ENCODE assay signal across 17 cellular contexts in the genomic region with DNA sequence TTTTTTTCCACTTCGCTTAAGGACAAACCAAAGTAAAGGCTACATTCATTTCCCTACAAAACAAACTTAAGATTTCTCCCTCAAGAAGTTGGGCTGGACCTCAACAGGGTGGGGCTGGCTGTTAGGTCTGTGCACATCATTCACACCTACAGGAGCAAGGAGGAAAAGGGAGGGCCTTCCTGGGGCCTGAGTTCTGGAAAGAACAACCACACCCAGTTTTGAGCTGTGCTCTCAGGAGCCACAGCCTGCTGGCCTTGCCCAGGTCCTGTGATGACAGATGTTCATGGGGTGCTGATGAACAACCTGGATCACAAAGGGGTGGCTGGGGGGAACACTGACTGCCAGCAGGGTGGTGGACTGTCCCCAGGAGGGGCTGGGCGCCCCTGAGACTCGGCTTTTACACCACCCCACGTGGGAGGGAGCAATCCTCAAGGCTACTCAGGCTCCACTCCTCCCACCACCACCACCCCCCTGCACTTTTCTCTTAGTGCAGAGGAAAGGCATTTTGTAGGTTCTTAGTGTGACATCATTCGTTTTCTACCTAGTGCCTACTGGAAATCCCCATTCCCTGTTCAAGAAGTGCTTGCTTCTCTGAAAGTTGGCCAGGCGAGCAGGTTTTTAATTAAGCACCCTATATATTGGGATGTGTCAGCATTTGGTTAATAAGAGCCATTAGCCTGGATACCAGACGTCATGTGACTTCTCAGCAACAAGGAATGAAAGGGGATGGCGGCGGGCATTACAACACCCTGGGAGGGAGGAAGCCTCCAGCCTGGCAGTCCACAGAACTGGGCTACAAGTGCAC. TPM values are rescaled to one million over a fixed set of nuclear protein-coding genes. Genes with fewer than 3 reads are reported as not detected.
A peak's percentile ranks its signal among the peaks of the same experiment; 100 is the strongest.
DNase-seq lines count a peak whose midpoint lies in the region; ATAC-seq and TF ChIP-seq lines count a peak whose summit lies in the region.
"Had no signal": no experiment of that assay in that cellular context is flagged by ENCODE, and none has a peak within 500 bp of the region (broad histone marks: within the 10 kb centered on the region; RNA-seq: fewer than 3 reads in every experiment).

No MANE protein-coding gene starts in this region.

- TF ChIP-seq CTCF in transverse colon (IDR thresholded peaks at IDR 0.05), result no peak

- peaks cover 0 to 12% (median 6%) of the 10 kb centered on the region in 4 donors for H3K36me3 ChIP-seq in transverse colon

- H3K4me3 ChIP-seq in transverse colon, result no peak overlapping the region

- H3K9me3 ChIP-seq in transverse colon, result no peaks in the 10 kb centered on the region

- 82 to 96% methylated on average over 3 to 9 of the region's 9 CpGs for WGBS in transverse colon (ENCODE audit: low coverage in 1 of 2), 2 donors

- H3K4me1 ChIP-seq in transverse colon, result peaks cover 0 to 8% (median 2%) of the 10 kb centered on the region in 4 donors

- in situ Hi-C loops in transverse colon (cut with MboI; ENCODE audit: low pct_ligation_motif_present in 1 of 4, low pct_unique_long_range_greater_than_20kb in 1 of 4, low sequenced_read_pairs in 3 of 4), result no loop called here

- H3K4me1 Mint-ChIP-seq in activated CD4-positive, alpha-beta memory T cell treated with anti-CD3 and anti-CD28 coated beads, Interleukin-2, amount 10 ng/mL, durations not matched to agents 7 days and 5 days, result peaks cover 45% of the 10 kb centered on the region
- peaks cover 24% of the 10 kb centered on the region for H3K4me1 Mint-ChIP-seq in activated CD4-positive, alpha-beta memory T cell treated with anti-CD3 and anti-CD28 coated beads for 36 hours (ENCODE audit: low read depth)

- no peak for TF ChIP-seq EP300 in transverse colon (IDR thresholded peaks at IDR 0.05; ENCODE audit: low read depth)

- H3K27me3 ChIP-seq in transverse colon, result no peaks in the 10 kb centered on the region

- ATAC-seq in HG02973 (IDR thresholded peaks at IDR 0.05; ENCODE audit: unreplicated experiment), result no peak
- ATAC-seq: left ventricle myocardium superior had no signal

- H3K27ac Mint-ChIP-seq in activated CD4-positive, alpha-beta memory T cell treated with anti-CD3 and anti-CD28 coated beads, Interleukin-2, amount 10 ng/mL, durations not matched to agents 7 days and 5 days, result peak overlapping the region; percentile 62
- no peak overlapping the region for H3K27ac Mint-ChIP-seq in activated CD4-positive, alpha-beta memory T cell treated with anti-CD3 and anti-CD28 coated beads for 36 hours

- H3K27ac ChIP-seq in transverse colon, result peak overlapping the region in 1 of 4 donors; percentile 46

- H3K27me3 Mint-ChIP-seq in activated CD4-positive, alpha-beta memory T cell treated with anti-CD3 and anti-CD28 coated beads, Interleukin-2, amount 10 ng/mL, durations not matched to agents 7 days and 5 days, result no peaks in the 10 kb centered on the region
- no peaks in the 10 kb centered on the region for H3K27me3 Mint-ChIP-seq in activated CD4-positive, alpha-beta memory T cell treated with anti-CD3 and anti-CD28 coated beads for 36 hours
- H3K27me3 Mint-ChIP-seq: CD4-positive, alpha-beta memory T cell; dendritic cell treated with granulocyte-macrophage colony-stimulating factor and Interleukin-4, amounts not matched to agents 40 ng/mL and 50 ng/mL, for 4 days had no signal

- no peak for DNase-seq in activated CD4-positive, alpha-beta memory T cell treated with anti-CD3 and anti-CD28 coated beads, Interleukin-2, amount 10 ng/mL, durations not matched to agents 7 days and 5 days
- DNase-seq in activated CD4-positive, alpha-beta memory T cell treated with anti-CD3 and anti-CD28 coated beads for 36 hours, result no peak
- DNase-seq in astrocyte of the hippocampus (ENCODE audit: low read depth, low spot score), result peak; percentile 55
- DNase-seq in kidney glomerular epithelial cell (lab: John Stamatoyannopoulos, UW), result peak; percentile 76
- peak; percentile 45 for DNase-seq in transverse colon
- DNase-seq in activated T-cell treated with anti-CD3 and anti-CD28 coated beads for 4 hours, result no peak
- DNase-seq in RKO (ENCODE audit: low spot score), result no peak
- DNase-seq: activated CD4-positive, alpha-beta T cell treated with anti-CD3 and anti-CD28 coated beads for 1 hour; activated T-cell treated with anti-CD3 and anti-CD28 coated beads, Interleukin-2, amount 50 U/mL, for 48 hours; CD4-positive, alpha-beta memory T cell; hypothalamus; left ventricle myocardium superior; NCI-H1694; NCI-H69; RPMI8226 had no signal

- H3K4me3 Mint-ChIP-seq in activated CD4-positive, alpha-beta memory T cell treated with anti-CD3 and anti-CD28 coated beads, Interleukin-2, amount 10 ng/mL, durations not matched to agents 7 days and 5 days, result no peak overlapping the region
- H3K4me3 Mint-ChIP-seq in activated CD4-positive, alpha-beta memory T cell treated with anti-CD3 and anti-CD28 coated beads for 36 hours, result no peak overlapping the region
- H3K4me3 Mint-ChIP-seq: CD4-positive, alpha-beta memory T cell; dendritic cell treated with granulocyte-macrophage colony-stimulating factor and Interleukin-4, amounts not matched to agents 40 ng/mL and 50 ng/mL, for 4 days had no signal

- TF ChIP-seq POLR2A in transverse colon (IDR thresholded peaks at IDR 0.05), result no peak

- no peaks in the 10 kb centered on the region for H3K9me3 Mint-ChIP-seq in activated CD4-positive, alpha-beta memory T cell treated with anti-CD3 and anti-CD28 coated beads, Interleukin-2, amount 10 ng/mL, durations not matched to agents 7 days and 5 days
- H3K9me3 Mint-ChIP-seq in activated CD4-positive, alpha-beta memory T cell treated with anti-CD3 and anti-CD28 coated beads for 36 hours, result no peaks in the 10 kb centered on the region
- H3K9me3 Mint-ChIP-seq: CD4-positive, alpha-beta memory T cell; dendritic cell treated with granulocyte-macrophage colony-stimulating factor and Interleukin-4, amounts not matched to agents 40 ng/mL and 50 ng/mL, for 4 days had no signal

- CTCF ChIA-PET in activated CD4-positive, alpha-beta memory T cell treated with anti-CD3 and anti-CD28 coated beads, Interleukin-2, amount 10 ng/mL, durations not matched to agents 7 days and 5 days (lab: Charles Lee), result interaction anchor here (1.3 kb wide), 1 partner anchor 388 kb away, joined by 5 read pairs; no protein-coding TSS in a partner anchor
- CTCF ChIA-PET in activated CD4-positive, alpha-beta memory T cell treated with anti-CD3 and anti-CD28 coated beads for 36 hours (lab: Charles Lee), result no interaction called here

- intact Hi-C loops in activated CD4-positive, alpha-beta memory T cell treated with anti-CD3 and anti-CD28 coated beads for 36 hours (cut with micrococcal nuclease), result no loop called here
- intact Hi-C loops in transverse colon (cut with DNase I; ENCODE audit: low total_unique reads), result no loop called here

- POLR2A ChIA-PET in activated CD4-positive, alpha-beta memory T cell treated with anti-CD3 and anti-CD28 coated beads, Interleukin-2, amount 10 ng/mL, durations not matched to agents 7 days and 5 days (lab: Charles Lee), result no interaction called here
- POLR2A ChIA-PET in activated CD4-positive, alpha-beta memory T cell treated with anti-CD3 and anti-CD28 coated beads for 36 hours (lab: Charles Lee), result no interaction called here

- H3K36me3 Mint-ChIP-seq in activated CD4-positive, alpha-beta memory T cell treated with anti-CD3 and anti-CD28 coated beads, Interleukin-2, amount 10 ng/mL, durations not matched to agents 7 days and 5 days (ENCODE audit: low read depth), result peaks cover 51% of the 10 kb centered on the region
- no peaks in the 10 kb centered on the region for H3K36me3 Mint-ChIP-seq in activated CD4-positive, alpha-beta memory T cell treated with anti-CD3 and anti-CD28 coated beads for 36 hours
- H3K36me3 Mint-ChIP-seq: CD4-positive, alpha-beta memory T cell had no signal

RNA-seq across cellular contexts. Expression of gene CCNB2, which starts 35.7 kb away (rescaled TPM):
- total RNA-seq in activated CD4-positive, alpha-beta memory T cell treated with anti-CD3 and anti-CD28 coated beads, Interleukin-2, amount 10 ng/mL, durations not matched to agents 7 days and 5 days, result 10 to 100 TPM; 92.5 to 96.3 TPM
- 10 to 100 TPM; 74.7 to 76.0 TPM for total RNA-seq in activated CD4-positive, alpha-beta memory T cell treated with anti-CD3 and anti-CD28 coated beads for 36 hours
- 100 to 1,000 TPM in 1 of 4 donors, 1 to 10 TPM in 3; 1.9 to 132 (median 6.4) TPM for total RNA-seq in transverse colon

Comparison
In these comparisons a context has a peak if more than half of its experiments do, and no peak if none do; other contexts are left out.
1. DNase-seq: peak in astrocyte of the hippocampus (single experiment), kidney glomerular epithelial cell (single experiment) and transverse colon (single experiment); none in activated CD4-positive, alpha-beta memory T cell treated with anti-CD3 and anti-CD28 coated beads, Interleukin-2, amount 10 ng/mL, durations not matched to agents 7 days and 5 days (single experiment), activated CD4-positive, alpha-beta memory T cell treated with anti-CD3 and anti-CD28 coated beads for 36 hours (single experiment), activated T-cell treated with anti-CD3 and anti-CD28 coated beads for 4 hours (single experiment) and RKO (single experiment).